34 cellular contexts compared by ENCODE assay signal in the genomic region with DNA sequence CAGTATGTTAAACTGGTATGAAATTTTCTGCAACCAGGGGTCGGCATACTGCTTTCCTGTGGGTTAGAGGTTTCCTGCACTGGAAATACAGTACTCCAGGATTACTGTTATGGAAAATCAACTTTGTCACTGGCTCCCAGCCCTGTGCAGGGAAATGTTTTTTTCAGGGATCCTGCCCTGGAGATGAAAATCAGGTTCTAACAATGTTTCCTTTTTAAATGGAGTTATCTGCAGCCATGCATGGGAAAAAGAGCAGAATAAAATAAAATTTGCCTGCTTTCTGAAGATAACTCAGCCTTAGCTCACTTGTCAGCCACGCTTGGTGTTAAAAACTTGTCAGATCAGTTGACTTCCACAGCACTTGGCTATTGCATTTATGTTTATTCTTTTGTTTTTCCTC.
"Had no signal": no experiment of that assay in that cellular context is flagged by ENCODE, and none has a peak within 500 bp of the region (broad histone marks: within the 10 kb centered on the region; RNA-seq: fewer than 3 reads in every experiment).

No MANE protein-coding gene starts in this region.

- H3K27ac ChIP-seq: adrenal gland, ascending aorta, body of pancreas, brain microvascular endothelial cell, breast epithelium, cardiac muscle cell had no signal

- FAIRE-seq: astrocyte, bronchial epithelial cell had no signal

- ATAC-seq: activated naive CD4-positive, alpha-beta T cell treated with anti-CD3 and anti-CD28 coated beads, Interleukin-2, amount 50 U/mL, for 72 hours; activated naive CD8-positive, alpha-beta T cell treated with anti-CD3 and anti-CD28 coated beads, Interleukin-2, amount 50 U/mL, for 24 hours; activated T-cell treated with anti-CD3 and anti-CD28 coated beads, Interleukin-2, amount 50 U/mL, for 4 hours; activated T-cell treated with anti-CD3 and anti-CD28 coated beads, Interleukin-2, amount 50 U/mL, for 72 hours; activated T-helper 17 cell treated with anti-CD3 and anti-CD28 coated beads, Interleukin-2, amount 50 U/mL, for 72 hours; body of pancreas had no signal

- H3K27me3 ChIP-seq: adrenal gland, ascending aorta, body of pancreas, brain microvascular endothelial cell, breast epithelium, cardiac muscle cell had no signal

- H3K36me3 ChIP-seq: adrenal gland, ascending aorta, brain microvascular endothelial cell, breast epithelium, cardiac muscle cell had no signal

- H3K9me3 ChIP-seq: adrenal gland, ascending aorta, body of pancreas, breast epithelium had no signal

- H3K4me1 ChIP-seq: adrenal gland, ascending aorta, body of pancreas, breast epithelium had no signal

- H3K4me3 ChIP-seq: adrenal gland, ascending aorta, body of pancreas, breast epithelium, cardiac muscle cell had no signal

- DNase-seq: activated effector memory CD4-positive, alpha-beta T cell treated with anti-CD3 and anti-CD28 coated beads, Interleukin-2, amount 50 U/mL, for 16 hours; activated effector memory CD4-positive, alpha-beta T cell treated with Interleukin-2 at 50 U/mL for 16 hours; activated gamma-delta T cell; activated gamma-delta T cell treated with Interleukin-2 at 50 U/mL for 16 hours; activated naive CD4-positive, alpha-beta T cell; activated naive CD4-positive, alpha-beta T cell treated with anti-CD3 and anti-CD28 coated beads for 36 hours; activated naive CD4-positive, alpha-beta T cell treated with anti-CD3 and anti-CD28 coated beads, Interleukin-2, amount 10 ng/mL, durations not matched to agents 7 days and 5 days; activated naive CD4-positive, alpha-beta T cell treated with anti-CD3 and anti-CD28 coated beads, Interleukin-2, amount 50 U/mL, for 16 hours; activated naive CD4-positive, alpha-beta T cell treated with Interleukin-2 at 50 U/mL for 16 hours; activated naive CD8-positive, alpha-beta T cell treated with anti-CD3 and anti-CD28 coated beads for 36 hours; activated naive CD8-positive, alpha-beta T cell treated with anti-CD3 and anti-CD28 coated beads, Interleukin-2, amount 10 ng/mL, durations not matched to agents 7 days and 5 days; activated naive CD8-positive, alpha-beta T cell treated with anti-CD3 and anti-CD28 coated beads, Interleukin-2, amount 50 U/mL, for 24 hours; activated T-cell treated with anti-CD3 and anti-CD28 coated beads, Interleukin-2, amount 50 U/mL, for 1 hour; activated T-cell treated with anti-CD3 and anti-CD28 coated beads, Interleukin-2, amount 50 U/mL, for 24 hours; activated T-cell treated with anti-CD3 and anti-CD28 coated beads, Interleukin-2, amount 50 U/mL, for 4 hours; activated T-cell treated with anti-CD3 and anti-CD28 coated beads, Interleukin-2, amount 50 U/mL, for 48 hours; activated T-cell treated with anti-CD3 and anti-CD28 coated beads, Interleukin-2, amount 50 U/mL, for 72 hours; adrenal gland; amniotic stem cell; amygdala; anterior cingulate cortex; aorta; body of pancreas; brain microvascular endothelial cell; caudate nucleus; central memory CD4-positive, alpha-beta T cell; cerebellar nuclear complex had no signal
